ENCODE assay signal across 33 cellular contexts in genomic region chr9:68791169-68791568, GRCh38.
"Had no signal": no experiment of that assay in that cellular context is flagged by ENCODE, and none has a peak within 500 bp of the region (broad histone marks: within the 10 kb centered on the region; RNA-seq: fewer than 3 reads in every experiment).

No MANE protein-coding gene starts in this region.

- H3K36me3 ChIP-seq: adrenal gland, cardiac muscle cell had no signal

- ATAC-seq: activated CD8-positive, alpha-beta T cell treated with anti-CD3 and anti-CD28 coated beads for 36 hours; activated naive CD4-positive, alpha-beta T cell treated with anti-CD3 and anti-CD28 coated beads, Interleukin-2, amount 50 U/mL, for 72 hours; activated T-cell treated with anti-CD3 and anti-CD28 coated beads, Interleukin-2, amount 50 U/mL, for 4 hours; activated T-cell treated with anti-CD3 and anti-CD28 coated beads, Interleukin-2, amount 50 U/mL, for 72 hours; activated T-helper 17 cell treated with anti-CD3 and anti-CD28 coated beads, Interleukin-2, amount 50 U/mL, for 72 hours had no signal

- H3K4me3 ChIP-seq: adrenal gland, cardiac muscle cell had no signal

- H3K27ac ChIP-seq: adrenal gland, cardiac muscle cell, VCaP had no signal

- DNase-seq: activated B cell treated with CpG ODN at 0.5 μM for 24 hours; activated CD4-positive, alpha-beta memory T cell treated with anti-CD3 and anti-CD28 coated beads for 36 hours; activated CD4-positive, alpha-beta T cell treated with anti-CD3 and anti-CD28 coated beads for 4 hours; activated CD4-positive, alpha-beta T cell treated with anti-CD3 and anti-CD28 coated beads, Interleukin-2, amount 10 ng/mL, durations not matched to agents 24 days and 14 days; activated CD4-positive, alpha-beta T cell treated with anti-CD3 and anti-CD28 coated beads, Interleukin-2, amount 50 U/mL, for 1 hour; activated CD4-positive, alpha-beta T cell treated with anti-CD3 and anti-CD28 coated beads, Interleukin-2, amount 50 U/mL, for 4 hours; activated CD4-positive, CD25-positive, alpha-beta regulatory T cell treated with anti-CD3 and anti-CD28 coated beads, Interleukin-2, amount 50 U/mL, for 72 hours; activated CD8-positive, alpha-beta memory T cell treated with anti-CD3 and anti-CD28 coated beads, Interleukin-2, amount 50 U/mL, for 4 hours; activated CD8-positive, alpha-beta T cell treated with anti-CD3 and anti-CD28 coated beads for 36 hours; activated effector memory CD4-positive, alpha-beta T cell treated with anti-CD3 and anti-CD28 coated beads, Interleukin-2, amount 50 U/mL, for 16 hours; activated gamma-delta T cell treated with Interleukin-2 at 50 U/mL for 16 hours; activated naive CD4-positive, alpha-beta T cell; activated naive CD4-positive, alpha-beta T cell treated with anti-CD3 and anti-CD28 coated beads for 36 hours; activated naive CD4-positive, alpha-beta T cell treated with anti-CD3 and anti-CD28 coated beads, Interleukin-2, amount 50 U/mL, for 16 hours; activated naive CD8-positive, alpha-beta T cell treated with anti-CD3 and anti-CD28 coated beads for 36 hours; activated T-cell treated with anti-CD3 and anti-CD28 coated beads for 4 hours; activated T-cell treated with anti-CD3 and anti-CD28 coated beads, Interleukin-2, amount 50 U/mL, for 1 hour; activated T-cell treated with anti-CD3 and anti-CD28 coated beads, Interleukin-2, amount 50 U/mL, for 4 hours; activated T-cell treated with anti-CD3 and anti-CD28 coated beads, Interleukin-2, amount 50 U/mL, for 72 hours; adrenal gland; amniotic stem cell; aorta; caudate nucleus; cerebellar nuclear complex; T-helper 1 cell; T-helper 2 cell; T-helper 9 cell had no signal

- H3K9me3 ChIP-seq: adrenal gland had no signal

- H3K27me3 ChIP-seq: adrenal gland, cardiac muscle cell had no signal

- FAIRE-seq: bronchial epithelial cell, TTC549 had no signal
